ENCODE assay signal across 1 cellular context in the genomic region with DNA sequence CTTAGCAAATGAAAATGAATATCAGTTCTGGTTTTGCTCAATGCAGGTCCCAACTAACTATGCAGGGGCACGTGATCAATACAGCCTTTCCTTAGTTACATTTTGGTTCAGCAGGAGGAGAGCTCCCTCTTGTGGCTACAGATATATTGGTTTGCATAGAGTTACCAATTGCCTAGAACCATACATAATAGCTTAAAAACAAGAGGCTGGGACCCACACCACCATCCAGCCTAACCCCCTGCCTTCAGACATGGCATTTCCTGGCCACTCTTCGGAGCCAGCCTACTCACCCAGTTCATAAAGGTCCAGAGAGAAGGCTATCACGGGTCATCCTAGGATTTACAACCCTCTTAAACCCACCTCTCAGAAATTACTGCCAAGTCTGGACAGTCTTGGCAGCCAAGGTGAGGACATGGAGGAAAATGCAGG.
A peak's percentile ranks its signal among the peaks of the same experiment; 100 is the strongest.
TF ChIP-seq lines count a peak whose summit lies in the region.

No MANE protein-coding gene starts in this region.

TF ChIP-seq in HepG2, 621 proteins besides CTCF, POLR2A, EP300 and RAD21 (continued from another document and continues in another):
- TF ChIP-seq, protein P1, sequence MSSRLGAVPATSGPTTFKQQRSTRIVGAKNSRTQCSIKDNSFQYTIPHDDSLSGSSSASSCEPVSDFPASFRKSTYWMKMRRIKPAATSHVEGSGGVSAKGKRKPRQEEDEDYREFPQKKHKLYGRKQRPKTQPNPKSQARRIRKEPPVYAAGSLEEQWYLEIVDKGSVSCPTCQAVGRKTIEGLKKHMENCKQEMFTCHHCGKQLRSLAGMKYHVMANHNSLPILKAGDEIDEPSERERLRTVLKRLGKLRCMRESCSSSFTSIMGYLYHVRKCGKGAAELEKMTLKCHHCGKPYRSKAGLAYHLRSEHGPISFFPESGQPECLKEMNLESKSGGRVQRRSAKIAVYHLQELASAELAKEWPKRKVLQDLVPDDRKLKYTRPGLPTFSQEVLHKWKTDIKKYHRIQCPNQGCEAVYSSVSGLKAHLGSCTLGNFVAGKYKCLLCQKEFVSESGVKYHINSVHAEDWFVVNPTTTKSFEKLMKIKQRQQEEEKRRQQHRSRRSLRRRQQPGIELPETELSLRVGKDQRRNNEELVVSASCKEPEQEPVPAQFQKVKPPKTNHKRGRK (CRISPR knock-in tag; IDR thresholded peaks at IDR 0.05) = no peak
- 0 out of 2 replicates have a peak, but pooled peaks have one; percentile 29 for TF ChIP-seq ELF3 (CRISPR knock-in tag; IDR thresholded peaks at IDR 0.05)
- no peak for TF ChIP-seq EED (CRISPR knock-in tag; IDR thresholded peaks at IDR 0.05)
- no peak for TF ChIP-seq ZNF451 (CRISPR knock-in tag; IDR thresholded peaks at IDR 0.05)
- no peak for TF ChIP-seq RELA (CRISPR knock-in tag; IDR thresholded peaks at IDR 0.05)
- no peak for TF ChIP-seq EHMT2 (IDR thresholded peaks at IDR 0.05; ENCODE audit: borderline replicate concordance, low read depth, low read length)
- no peak for TF ChIP-seq GABPA (IDR thresholded peaks at IDR 0.05; ENCODE audit: low read depth, low read length)
- peak; percentile 55; the same call in 1 of the 2 replicates for TF ChIP-seq GABPA (CRISPR knock-in tag; IDR thresholded peaks at IDR 0.05; ENCODE audit: low read depth)
- TF ChIP-seq, protein P2, sequence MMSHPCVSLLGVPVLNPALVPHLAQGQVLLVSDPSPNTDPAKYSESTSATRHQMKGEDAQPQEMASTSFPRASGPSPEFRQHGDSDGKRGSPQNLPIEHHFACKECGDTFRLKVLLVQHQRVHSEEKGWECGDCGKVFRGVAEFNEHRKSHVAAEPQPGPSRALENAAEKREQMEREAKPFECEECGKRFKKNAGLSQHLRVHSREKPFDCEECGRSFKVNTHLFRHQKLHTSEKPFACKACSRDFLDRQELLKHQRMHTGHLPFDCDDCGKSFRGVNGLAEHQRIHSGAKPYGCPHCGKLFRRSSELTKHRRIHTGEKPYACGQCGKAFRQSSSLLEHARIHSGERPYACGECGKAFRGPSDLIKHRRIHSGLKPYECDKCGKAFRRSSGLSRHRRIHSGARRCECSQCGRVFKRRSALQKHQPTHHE (CRISPR knock-in tag; IDR thresholded peaks at IDR 0.05; ENCODE audit: borderline replicate concordance) = no peak
- TF ChIP-seq ELF4 (CRISPR knock-in tag; IDR thresholded peaks at IDR 0.05; ENCODE audit: borderline replicate concordance) = no peak
- TF ChIP-seq SYNCRIP (IDR thresholded peaks at IDR 0.05; ENCODE audit: insufficient read depth, low read depth, low read length) = no peak
- no peak for TF ChIP-seq TBX2 (CRISPR knock-in tag; IDR thresholded peaks at IDR 0.05; ENCODE audit: borderline replicate concordance)
- TF ChIP-seq, protein P3, sequence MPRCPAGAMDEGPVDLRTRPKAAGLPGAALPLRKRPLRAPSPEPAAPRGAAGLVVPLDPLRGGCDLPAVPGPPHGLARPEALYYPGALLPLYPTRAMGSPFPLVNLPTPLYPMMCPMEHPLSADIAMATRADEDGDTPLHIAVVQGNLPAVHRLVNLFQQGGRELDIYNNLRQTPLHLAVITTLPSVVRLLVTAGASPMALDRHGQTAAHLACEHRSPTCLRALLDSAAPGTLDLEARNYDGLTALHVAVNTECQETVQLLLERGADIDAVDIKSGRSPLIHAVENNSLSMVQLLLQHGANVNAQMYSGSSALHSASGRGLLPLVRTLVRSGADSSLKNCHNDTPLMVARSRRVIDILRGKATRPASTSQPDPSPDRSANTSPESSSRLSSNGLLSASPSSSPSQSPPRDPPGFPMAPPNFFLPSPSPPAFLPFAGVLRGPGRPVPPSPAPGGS (CRISPR knock-in tag; IDR thresholded peaks at IDR 0.05) = no peak
- TF ChIP-seq, protein P4, sequence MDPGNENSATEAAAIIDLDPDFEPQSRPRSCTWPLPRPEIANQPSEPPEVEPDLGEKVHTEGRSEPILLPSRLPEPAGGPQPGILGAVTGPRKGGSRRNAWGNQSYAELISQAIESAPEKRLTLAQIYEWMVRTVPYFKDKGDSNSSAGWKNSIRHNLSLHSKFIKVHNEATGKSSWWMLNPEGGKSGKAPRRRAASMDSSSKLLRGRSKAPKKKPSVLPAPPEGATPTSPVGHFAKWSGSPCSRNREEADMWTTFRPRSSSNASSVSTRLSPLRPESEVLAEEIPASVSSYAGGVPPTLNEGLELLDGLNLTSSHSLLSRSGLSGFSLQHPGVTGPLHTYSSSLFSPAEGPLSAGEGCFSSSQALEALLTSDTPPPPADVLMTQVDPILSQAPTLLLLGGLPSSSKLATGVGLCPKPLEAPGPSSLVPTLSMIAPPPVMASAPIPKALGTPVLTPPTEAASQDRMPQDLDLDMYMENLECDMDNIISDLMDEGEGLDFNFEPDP (CRISPR knock-in tag; conservative IDR thresholded peaks at IDR 0.05) = no peak
- TF ChIP-seq RNF2 (conservative IDR thresholded peaks at IDR 0.05; ENCODE audit: low read depth) = no peak
- TF ChIP-seq ZNF607 (CRISPR knock-in tag; IDR thresholded peaks at IDR 0.05; ENCODE audit: borderline replicate concordance) = no peak
- TF ChIP-seq JUN (CRISPR knock-in tag; IDR thresholded peaks at IDR 0.05) = no peak
- no peak for TF ChIP-seq CEBPB (IDR thresholded peaks at IDR 0.05; ENCODE audit: borderline replicate concordance, low read depth, low read length)
- no peak for TF ChIP-seq ZNF180 (CRISPR knock-in tag; IDR thresholded peaks at IDR 0.05; ENCODE audit: borderline replicate concordance, low read depth)
- no peak for TF ChIP-seq ZFP37 (CRISPR knock-in tag; IDR thresholded peaks at IDR 0.05; ENCODE audit: borderline replicate concordance)
- TF ChIP-seq, protein P5, sequence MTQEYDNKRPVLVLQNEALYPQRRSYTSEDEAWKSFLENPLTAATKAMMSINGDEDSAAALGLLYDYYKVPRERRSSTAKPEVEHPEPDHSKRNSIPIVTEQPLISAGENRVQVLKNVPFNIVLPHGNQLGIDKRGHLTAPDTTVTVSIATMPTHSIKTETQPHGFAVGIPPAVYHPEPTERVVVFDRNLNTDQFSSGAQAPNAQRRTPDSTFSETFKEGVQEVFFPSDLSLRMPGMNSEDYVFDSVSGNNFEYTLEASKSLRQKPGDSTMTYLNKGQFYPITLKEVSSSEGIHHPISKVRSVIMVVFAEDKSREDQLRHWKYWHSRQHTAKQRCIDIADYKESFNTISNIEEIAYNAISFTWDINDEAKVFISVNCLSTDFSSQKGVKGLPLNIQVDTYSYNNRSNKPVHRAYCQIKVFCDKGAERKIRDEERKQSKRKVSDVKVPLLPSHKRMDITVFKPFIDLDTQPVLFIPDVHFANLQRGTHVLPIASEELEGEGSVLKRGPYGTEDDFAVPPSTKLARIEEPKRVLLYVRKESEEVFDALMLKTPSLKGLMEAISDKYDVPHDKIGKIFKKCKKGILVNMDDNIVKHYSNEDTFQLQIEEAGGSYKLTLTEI (CRISPR knock-in tag; conservative IDR thresholded peaks at IDR 0.05) = no peak
- no peak for TF ChIP-seq TOPORS (CRISPR knock-in tag; IDR thresholded peaks at IDR 0.05)
- 0 out of 2 replicates have a peak, but pooled peaks have one; percentile 31 for TF ChIP-seq ZNF441 (CRISPR knock-in tag; IDR thresholded peaks at IDR 0.05; ENCODE audit: borderline replicate concordance)
- no peak for TF ChIP-seq RFXANK (CRISPR knock-in tag; IDR thresholded peaks at IDR 0.05)
- no peak for TF ChIP-seq SIX1 (CRISPR knock-in tag; IDR thresholded peaks at IDR 0.05; ENCODE audit: borderline replicate concordance)
- no peak for TF ChIP-seq ZFP36 (IDR thresholded peaks at IDR 0.05; ENCODE audit: borderline replicate concordance, low read depth, low read length, partially characterized antibody)
- no peak for TF ChIP-seq NR2F6 (IDR thresholded peaks at IDR 0.05)
- TF ChIP-seq NR2F6 (CRISPR knock-in tag; IDR thresholded peaks at IDR 0.05) = no peak
- no peak for TF ChIP-seq ZNF567 (CRISPR knock-in tag; IDR thresholded peaks at IDR 0.05; ENCODE audit: borderline replicate concordance)
- no peak for TF ChIP-seq ZNF264 (CRISPR knock-in tag; IDR thresholded peaks at IDR 0.05)
- TF ChIP-seq ZFAT (CRISPR knock-in tag; conservative IDR thresholded peaks at IDR 0.05) = no peak
- TF ChIP-seq, protein P6, sequence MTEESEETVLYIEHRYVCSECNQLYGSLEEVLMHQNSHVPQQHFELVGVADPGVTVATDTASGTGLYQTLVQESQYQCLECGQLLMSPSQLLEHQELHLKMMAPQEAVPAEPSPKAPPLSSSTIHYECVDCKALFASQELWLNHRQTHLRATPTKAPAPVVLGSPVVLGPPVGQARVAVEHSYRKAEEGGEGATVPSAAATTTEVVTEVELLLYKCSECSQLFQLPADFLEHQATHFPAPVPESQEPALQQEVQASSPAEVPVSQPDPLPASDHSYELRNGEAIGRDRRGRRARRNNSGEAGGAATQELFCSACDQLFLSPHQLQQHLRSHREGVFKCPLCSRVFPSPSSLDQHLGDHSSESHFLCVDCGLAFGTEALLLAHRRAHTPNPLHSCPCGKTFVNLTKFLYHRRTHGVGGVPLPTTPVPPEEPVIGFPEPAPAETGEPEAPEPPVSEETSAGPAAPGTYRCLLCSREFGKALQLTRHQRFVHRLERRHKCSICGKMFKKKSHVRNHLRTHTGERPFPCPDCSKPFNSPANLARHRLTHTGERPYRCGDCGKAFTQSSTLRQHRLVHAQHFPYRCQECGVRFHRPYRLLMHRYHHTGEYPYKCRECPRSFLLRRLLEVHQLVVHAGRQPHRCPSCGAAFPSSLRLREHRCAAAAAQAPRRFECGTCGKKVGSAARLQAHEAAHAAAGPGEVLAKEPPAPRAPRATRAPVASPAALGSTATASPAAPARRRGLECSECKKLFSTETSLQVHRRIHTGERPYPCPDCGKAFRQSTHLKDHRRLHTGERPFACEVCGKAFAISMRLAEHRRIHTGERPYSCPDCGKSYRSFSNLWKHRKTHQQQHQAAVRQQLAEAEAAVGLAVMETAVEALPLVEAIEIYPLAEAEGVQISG (CRISPR knock-in tag; IDR thresholded peaks at IDR 0.05) = peak; percentile 58; the same call in 1 of the 2 replicates
- TF ChIP-seq, protein P7, sequence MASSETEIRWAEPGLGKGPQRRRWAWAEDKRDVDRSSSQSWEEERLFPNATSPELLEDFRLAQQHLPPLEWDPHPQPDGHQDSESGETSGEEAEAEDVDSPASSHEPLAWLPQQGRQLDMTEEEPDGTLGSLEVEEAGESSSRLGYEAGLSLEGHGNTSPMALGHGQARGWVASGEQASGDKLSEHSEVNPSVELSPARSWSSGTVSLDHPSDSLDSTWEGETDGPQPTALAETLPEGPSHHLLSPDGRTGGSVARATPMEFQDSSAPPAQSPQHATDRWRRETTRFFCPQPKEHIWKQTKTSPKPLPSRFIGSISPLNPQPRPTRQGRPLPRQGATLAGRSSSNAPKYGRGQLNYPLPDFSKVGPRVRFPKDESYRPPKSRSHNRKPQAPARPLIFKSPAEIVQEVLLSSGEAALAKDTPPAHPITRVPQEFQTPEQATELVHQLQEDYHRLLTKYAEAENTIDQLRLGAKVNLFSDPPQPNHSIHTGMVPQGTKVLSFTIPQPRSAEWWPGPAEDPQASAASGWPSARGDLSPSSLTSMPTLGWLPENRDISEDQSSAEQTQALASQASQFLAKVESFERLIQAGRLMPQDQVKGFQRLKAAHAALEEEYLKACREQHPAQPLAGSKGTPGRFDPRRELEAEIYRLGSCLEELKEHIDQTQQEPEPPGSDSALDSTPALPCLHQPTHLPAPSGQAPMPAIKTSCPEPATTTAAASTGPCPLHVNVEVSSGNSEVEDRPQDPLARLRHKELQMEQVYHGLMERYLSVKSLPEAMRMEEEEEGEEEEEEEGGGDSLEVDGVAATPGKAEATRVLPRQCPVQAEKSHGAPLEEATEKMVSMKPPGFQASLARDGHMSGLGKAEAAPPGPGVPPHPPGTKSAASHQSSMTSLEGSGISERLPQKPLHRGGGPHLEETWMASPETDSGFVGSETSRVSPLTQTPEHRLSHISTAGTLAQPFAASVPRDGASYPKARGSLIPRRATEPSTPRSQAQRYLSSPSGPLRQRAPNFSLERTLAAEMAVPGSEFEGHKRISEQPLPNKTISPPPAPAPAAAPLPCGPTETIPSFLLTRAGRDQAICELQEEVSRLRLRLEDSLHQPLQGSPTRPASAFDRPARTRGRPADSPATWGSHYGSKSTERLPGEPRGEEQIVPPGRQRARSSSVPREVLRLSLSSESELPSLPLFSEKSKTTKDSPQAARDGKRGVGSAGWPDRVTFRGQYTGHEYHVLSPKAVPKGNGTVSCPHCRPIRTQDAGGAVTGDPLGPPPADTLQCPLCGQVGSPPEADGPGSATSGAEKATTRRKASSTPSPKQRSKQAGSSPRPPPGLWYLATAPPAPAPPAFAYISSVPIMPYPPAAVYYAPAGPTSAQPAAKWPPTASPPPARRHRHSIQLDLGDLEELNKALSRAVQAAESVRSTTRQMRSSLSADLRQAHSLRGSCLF (CRISPR knock-in tag; IDR thresholded peaks at IDR 0.05; ENCODE audit: borderline replicate concordance) = no peak
- no peak for TF ChIP-seq CBFB (CRISPR knock-in tag; IDR thresholded peaks at IDR 0.05)
- TF ChIP-seq, protein P8, sequence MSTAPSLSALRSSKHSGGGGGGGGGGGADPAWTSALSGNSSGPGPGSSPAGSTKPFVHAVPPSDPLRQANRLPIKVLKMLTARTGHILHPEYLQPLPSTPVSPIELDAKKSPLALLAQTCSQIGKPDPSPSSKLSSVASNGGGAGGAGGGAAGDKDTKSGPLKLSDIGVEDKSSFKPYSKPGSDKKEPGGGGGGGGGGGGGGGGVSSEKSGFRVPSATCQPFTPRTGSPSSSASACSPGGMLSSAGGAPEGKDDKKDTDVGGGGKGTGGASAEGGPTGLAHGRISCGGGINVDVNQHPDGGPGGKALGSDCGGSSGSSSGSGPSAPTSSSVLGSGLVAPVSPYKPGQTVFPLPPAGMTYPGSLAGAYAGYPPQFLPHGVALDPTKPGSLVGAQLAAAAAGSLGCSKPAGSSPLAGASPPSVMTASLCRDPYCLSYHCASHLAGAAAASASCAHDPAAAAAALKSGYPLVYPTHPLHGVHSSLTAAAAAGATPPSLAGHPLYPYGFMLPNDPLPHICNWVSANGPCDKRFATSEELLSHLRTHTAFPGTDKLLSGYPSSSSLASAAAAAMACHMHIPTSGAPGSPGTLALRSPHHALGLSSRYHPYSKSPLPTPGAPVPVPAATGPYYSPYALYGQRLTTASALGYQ (CRISPR knock-in tag; IDR thresholded peaks at IDR 0.05) = peak; percentile 47; the same call in 1 of the 2 replicates
